ENCODE assay signal across 1 cellular context in the genomic region with DNA sequence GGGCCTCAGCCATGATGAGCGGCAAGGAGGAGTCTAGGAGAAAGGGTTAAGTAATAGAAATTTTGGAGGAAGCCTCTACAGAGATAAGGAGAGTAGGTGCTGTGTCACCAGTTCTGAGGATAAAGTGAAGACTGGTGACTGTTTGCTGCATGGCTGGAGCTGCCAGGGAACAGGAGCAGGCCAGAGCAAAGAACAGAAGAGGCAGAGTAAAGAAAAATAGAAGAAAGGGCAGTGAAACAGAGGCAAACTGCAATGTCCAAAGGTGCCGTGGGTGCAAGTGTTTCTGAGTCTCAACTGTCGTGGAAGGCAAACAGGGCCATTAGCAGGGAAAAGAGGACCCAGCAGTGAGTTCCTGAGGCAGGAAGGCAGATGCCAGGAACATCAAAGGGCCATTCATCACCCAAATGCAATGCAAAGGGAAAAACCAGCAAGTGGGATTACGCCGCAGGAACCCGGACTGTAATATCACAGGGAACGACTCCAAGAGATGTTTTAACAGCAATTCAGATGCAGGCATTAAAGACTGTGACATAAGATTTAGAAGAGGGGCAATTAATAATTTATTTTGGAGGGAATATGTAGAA.
TF ChIP-seq lines count a peak whose summit lies in the region.

No MANE protein-coding gene starts in this region.

TF ChIP-seq in GM23338, 12 proteins besides CTCF, POLR2A, EP300 and RAD21 (continued from another document):
- TF ChIP-seq, protein P1, sequence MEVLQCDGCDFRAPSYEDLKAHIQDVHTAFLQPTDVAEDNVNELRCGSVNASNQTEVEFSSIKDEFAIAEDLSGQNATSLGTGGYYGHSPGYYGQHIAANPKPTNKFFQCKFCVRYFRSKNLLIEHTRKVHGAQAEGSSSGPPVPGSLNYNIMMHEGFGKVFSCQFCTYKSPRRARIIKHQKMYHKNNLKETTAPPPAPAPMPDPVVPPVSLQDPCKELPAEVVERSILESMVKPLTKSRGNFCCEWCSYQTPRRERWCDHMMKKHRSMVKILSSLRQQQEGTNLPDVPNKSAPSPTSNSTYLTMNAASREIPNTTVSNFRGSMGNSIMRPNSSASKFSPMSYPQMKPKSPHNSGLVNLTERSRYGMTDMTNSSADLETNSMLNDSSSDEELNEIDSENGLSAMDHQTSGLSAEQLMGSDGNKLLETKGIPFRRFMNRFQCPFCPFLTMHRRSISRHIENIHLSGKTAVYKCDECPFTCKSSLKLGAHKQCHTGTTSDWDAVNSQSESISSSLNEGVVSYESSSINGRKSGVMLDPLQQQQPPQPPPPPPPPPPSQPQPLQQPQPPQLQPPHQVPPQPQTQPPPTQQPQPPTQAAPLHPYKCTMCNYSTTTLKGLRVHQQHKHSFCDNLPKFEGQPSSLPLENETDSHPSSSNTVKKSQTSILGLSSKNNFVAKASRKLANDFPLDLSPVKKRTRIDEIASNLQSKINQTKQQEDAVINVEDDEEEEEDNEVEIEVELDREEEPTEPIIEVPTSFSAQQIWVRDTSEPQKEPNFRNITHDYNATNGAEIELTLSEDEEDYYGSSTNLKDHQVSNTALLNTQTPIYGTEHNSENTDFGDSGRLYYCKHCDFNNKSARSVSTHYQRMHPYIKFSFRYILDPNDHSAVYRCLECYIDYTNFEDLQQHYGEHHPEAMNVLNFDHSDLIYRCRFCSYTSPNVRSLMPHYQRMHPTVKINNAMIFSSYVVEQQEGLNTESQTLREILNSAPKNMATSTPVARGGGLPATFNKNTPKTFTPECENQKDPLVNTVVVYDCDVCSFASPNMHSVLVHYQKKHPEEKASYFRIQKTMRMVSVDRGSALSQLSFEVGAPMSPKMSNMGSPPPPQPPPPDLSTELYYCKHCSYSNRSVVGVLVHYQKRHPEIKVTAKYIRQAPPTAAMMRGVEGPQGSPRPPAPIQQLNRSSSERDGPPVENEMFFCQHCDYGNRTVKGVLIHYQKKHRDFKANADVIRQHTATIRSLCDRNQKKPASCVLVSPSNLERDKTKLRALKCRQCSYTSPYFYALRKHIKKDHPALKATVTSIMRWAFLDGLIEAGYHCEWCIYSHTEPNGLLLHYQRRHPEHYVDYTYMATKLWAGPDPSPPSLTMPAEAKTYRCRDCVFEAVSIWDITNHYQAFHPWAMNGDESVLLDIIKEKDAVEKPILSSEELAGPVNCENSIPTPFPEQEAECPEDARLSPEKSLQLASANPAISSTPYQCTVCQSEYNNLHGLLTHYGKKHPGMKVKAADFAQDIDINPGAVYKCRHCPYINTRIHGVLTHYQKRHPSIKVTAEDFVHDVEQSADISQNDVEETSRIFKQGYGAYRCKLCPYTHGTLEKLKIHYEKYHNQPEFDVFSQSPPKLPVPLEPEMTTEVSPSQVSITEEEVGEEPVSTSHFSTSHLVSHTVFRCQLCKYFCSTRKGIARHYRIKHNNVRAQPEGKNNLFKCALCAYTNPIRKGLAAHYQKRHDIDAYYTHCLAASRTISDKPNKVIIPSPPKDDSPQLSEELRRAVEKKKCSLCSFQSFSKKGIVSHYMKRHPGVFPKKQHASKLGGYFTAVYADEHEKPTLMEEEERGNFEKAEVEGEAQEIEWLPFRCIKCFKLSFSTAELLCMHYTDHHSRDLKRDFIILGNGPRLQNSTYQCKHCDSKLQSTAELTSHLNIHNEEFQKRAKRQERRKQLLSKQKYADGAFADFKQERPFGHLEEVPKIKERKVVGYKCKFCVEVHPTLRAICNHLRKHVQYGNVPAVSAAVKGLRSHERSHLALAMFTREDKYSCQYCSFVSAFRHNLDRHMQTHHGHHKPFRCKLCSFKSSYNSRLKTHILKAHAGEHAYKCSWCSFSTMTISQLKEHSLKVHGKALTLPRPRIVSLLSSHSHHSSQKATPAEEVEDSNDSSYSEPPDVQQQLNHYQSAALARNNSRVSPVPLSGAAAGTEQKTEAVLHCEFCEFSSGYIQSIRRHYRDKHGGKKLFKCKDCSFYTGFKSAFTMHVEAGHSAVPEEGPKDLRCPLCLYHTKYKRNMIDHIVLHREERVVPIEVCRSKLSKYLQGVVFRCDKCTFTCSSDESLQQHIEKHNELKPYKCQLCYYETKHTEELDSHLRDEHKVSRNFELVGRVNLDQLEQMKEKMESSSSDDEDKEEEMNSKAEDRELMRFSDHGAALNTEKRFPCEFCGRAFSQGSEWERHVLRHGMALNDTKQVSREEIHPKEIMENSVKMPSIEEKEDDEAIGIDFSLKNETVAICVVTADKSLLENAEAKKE (CRISPR knock-in tag; IDR thresholded peaks at IDR 0.05), result no peak
- TF ChIP-seq POLR2AphosphoS5 (IDR thresholded peaks at IDR 0.05; ENCODE audit: low read depth) (no peak), JUNB (IDR thresholded peaks at IDR 0.05; ENCODE audit: unreplicated experiment) (no peak), EZH2phosphoT487 (IDR thresholded peaks at IDR 0.05; ENCODE audit: unreplicated experiment) (no peak), STAT1 (IDR thresholded peaks at IDR 0.05; ENCODE audit: unreplicated experiment) (no peak), CREB1 (CRISPR knock-in tag; IDR thresholded peaks at IDR 0.05; ENCODE audit: low read depth) (no peak)
- TF ChIP-seq, protein P2, sequence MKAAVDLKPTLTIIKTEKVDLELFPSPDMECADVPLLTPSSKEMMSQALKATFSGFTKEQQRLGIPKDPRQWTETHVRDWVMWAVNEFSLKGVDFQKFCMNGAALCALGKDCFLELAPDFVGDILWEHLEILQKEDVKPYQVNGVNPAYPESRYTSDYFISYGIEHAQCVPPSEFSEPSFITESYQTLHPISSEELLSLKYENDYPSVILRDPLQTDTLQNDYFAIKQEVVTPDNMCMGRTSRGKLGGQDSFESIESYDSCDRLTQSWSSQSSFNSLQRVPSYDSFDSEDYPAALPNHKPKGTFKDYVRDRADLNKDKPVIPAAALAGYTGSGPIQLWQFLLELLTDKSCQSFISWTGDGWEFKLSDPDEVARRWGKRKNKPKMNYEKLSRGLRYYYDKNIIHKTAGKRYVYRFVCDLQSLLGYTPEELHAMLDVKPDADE (IDR thresholded peaks at IDR 0.05), result no peak
